27 cellular contexts compared by ENCODE assay signal in genomic region chr3:100910986-100911385, GRCh38.
"Had no signal": no experiment of that assay in that cellular context is flagged by ENCODE, and none has a peak within 500 bp of the region (broad histone marks: within the 10 kb centered on the region; RNA-seq: fewer than 3 reads in every experiment).

No MANE protein-coding gene starts in this region.

- H3K4me1 ChIP-seq: breast epithelium had no signal

- H3K36me3 ChIP-seq: breast epithelium, MG63, SJCRH30 had no signal

- H3K4me3 ChIP-seq: breast epithelium, MG63, SJCRH30 had no signal

- H3K27ac ChIP-seq: breast epithelium, RWPE1, SJCRH30, VCaP had no signal

- DNase-seq: activated CD4-positive, alpha-beta memory T cell treated with anti-CD3 and anti-CD28 coated beads for 36 hours; activated CD4-positive, alpha-beta T cell treated with anti-CD3 and anti-CD28 coated beads, Interleukin-2, amount 10 ng/mL, durations not matched to agents 7 days and 5 days; activated CD4-positive, CD25-positive, alpha-beta regulatory T cell; activated CD8-positive, alpha-beta memory T cell treated with anti-CD3 and anti-CD28 coated beads, Interleukin-2, amount 50 U/mL, for 4 hours; activated naive CD8-positive, alpha-beta T cell treated with anti-CD3 and anti-CD28 coated beads, Interleukin-2, amount 50 U/mL, for 24 hours; activated T-cell treated with anti-CD3 and anti-CD28 coated beads, Interleukin-2, amount 50 U/mL, for 72 hours; amygdala; caudate nucleus; KBM-7; MG63; MV-4-11; NCI-H1092 treated with DMSO at 0.1 percent for 48 hours; NCI-H1417 treated with DMSO at 0.1 percent for 48 hours; NCI-H1694; NCI-H2029; NCI-H345; NCI-H510A; NCI-H526 treated with DMSO at 0.1 percent for 48 hours; NCI-H82; Right ventricle myocardium superior; SJCRH30; SK-N-SH; T-helper 1 cell had no signal

- ATAC-seq: activated naive CD4-positive, alpha-beta T cell treated with anti-CD3 and anti-CD28 coated beads, Interleukin-2, amount 50 U/mL, for 72 hours; activated naive CD8-positive, alpha-beta T cell treated with anti-CD3 and anti-CD28 coated beads, Interleukin-2, amount 50 U/mL, for 24 hours; activated T-cell treated with anti-CD3 and anti-CD28 coated beads, Interleukin-2, amount 50 U/mL, for 72 hours had no signal

- H3K27me3 ChIP-seq: breast epithelium, MG63, SJCRH30 had no signal
